ENCODE assay signal across 2 cellular contexts in the genomic region with DNA sequence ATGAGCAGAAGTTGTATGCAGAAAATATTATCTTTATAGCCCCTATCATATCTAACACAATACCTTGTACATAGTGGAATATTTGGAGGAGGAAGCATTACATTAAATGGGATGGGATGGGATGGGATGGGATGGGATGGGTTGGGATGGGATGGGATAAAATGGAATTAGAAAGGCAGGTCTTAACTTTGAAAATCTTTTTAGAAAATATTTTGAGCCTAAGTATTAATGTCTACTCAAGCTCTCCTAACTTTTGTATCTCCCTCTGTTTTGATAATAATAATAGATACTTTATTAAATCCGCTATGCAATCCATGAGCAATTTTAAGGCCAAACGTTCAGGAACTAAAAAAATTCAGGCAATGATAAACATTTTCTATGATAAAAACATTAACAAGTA.
TF ChIP-seq lines count a peak whose summit lies in the region.

No MANE protein-coding gene starts in this region.

TF ChIP-seq in HepG2, 621 proteins besides CTCF, POLR2A, EP300 and RAD21:
- TF ChIP-seq SPEN (CRISPR knock-in tag; IDR thresholded peaks at IDR 0.05; ENCODE audit: low read depth) (no peak), ATF7 (IDR thresholded peaks at IDR 0.05) (no peak), ATF7 (CRISPR knock-in tag; IDR thresholded peaks at IDR 0.05) (no peak), THAP11 (CRISPR knock-in tag; IDR thresholded peaks at IDR 0.05) (no peak), FOXJ3 (CRISPR knock-in tag; IDR thresholded peaks at IDR 0.05; ENCODE audit: borderline replicate concordance) (no peak), HNRNPK (IDR thresholded peaks at IDR 0.05; ENCODE audit: low read depth, low read length, poor library complexity, severe bottlenecking) (peak; percentile 98)
- TF ChIP-seq, protein P1, sequence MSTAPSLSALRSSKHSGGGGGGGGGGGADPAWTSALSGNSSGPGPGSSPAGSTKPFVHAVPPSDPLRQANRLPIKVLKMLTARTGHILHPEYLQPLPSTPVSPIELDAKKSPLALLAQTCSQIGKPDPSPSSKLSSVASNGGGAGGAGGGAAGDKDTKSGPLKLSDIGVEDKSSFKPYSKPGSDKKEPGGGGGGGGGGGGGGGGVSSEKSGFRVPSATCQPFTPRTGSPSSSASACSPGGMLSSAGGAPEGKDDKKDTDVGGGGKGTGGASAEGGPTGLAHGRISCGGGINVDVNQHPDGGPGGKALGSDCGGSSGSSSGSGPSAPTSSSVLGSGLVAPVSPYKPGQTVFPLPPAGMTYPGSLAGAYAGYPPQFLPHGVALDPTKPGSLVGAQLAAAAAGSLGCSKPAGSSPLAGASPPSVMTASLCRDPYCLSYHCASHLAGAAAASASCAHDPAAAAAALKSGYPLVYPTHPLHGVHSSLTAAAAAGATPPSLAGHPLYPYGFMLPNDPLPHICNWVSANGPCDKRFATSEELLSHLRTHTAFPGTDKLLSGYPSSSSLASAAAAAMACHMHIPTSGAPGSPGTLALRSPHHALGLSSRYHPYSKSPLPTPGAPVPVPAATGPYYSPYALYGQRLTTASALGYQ (CRISPR knock-in tag; IDR thresholded peaks at IDR 0.05), result no peak
- TF ChIP-seq, protein P2, sequence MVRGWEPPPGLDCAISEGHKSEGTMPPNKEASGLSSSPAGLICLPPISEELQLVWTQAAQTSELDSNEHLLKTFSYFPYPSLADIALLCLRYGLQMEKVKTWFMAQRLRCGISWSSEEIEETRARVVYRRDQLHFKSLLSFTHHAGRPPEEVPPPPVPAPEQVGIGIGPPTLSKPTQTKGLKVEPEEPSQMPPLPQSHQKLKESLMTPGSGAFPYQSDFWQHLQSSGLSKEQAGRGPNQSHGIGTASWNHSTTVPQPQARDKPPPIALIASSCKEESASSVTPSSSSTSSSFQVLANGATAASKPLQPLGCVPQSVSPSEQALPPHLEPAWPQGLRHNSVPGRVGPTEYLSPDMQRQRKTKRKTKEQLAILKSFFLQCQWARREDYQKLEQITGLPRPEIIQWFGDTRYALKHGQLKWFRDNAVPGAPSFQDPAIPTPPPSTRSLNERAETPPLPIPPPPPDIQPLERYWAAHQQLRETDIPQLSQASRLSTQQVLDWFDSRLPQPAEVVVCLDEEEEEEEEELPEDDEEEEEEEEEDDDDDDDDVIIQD (CRISPR knock-in tag; IDR thresholded peaks at IDR 0.05; ENCODE audit: low read depth), result no peak
TF ChIP-seq in HepG2: peak in this region for 1.

TF ChIP-seq in K562, 482 proteins besides CTCF, POLR2A, EP300 and RAD21:
- no peak for TF ChIP-seq MYBL2 (IDR thresholded peaks at IDR 0.05; ENCODE audit: low read depth)
- no peak for TF ChIP-seq MYBL2 (CRISPR knock-in tag; IDR thresholded peaks at IDR 0.05; ENCODE audit: borderline replicate concordance)
- no peak for TF ChIP-seq SMARCA4 (IDR thresholded peaks at IDR 0.05)
- TF ChIP-seq PCBP1 (IDR thresholded peaks at IDR 0.05; ENCODE audit: low read depth, low read length, poor library complexity, severe bottlenecking), result peak; percentile 42
- TF ChIP-seq HNRNPK (IDR thresholded peaks at IDR 0.05; ENCODE audit: low read depth, low read length, poor library complexity, severe bottlenecking), result peak; percentile 84
- peak; percentile 93 for TF ChIP-seq PCBP2 (IDR thresholded peaks at IDR 0.05; ENCODE audit: low read depth, low read length, poor library complexity, severe bottlenecking)
